Comparison of ENCODE assay signal across 1 cellular context in genomic region chr2:159712929-159713575, GRCh38.
A peak's percentile ranks its signal among the peaks of the same experiment; 100 is the strongest.
TF ChIP-seq lines count a peak whose summit lies in the region.

No MANE protein-coding gene starts in this region.

TF ChIP-seq in HepG2, 621 proteins besides CTCF, POLR2A, EP300 and RAD21 (continued from another document):
- TF ChIP-seq HMGXB3 (CRISPR knock-in tag; IDR thresholded peaks at IDR 0.05; ENCODE audit: borderline replicate concordance) (no peak), NFE2L1 (CRISPR knock-in tag; IDR thresholded peaks at IDR 0.05; ENCODE audit: borderline replicate concordance) (no peak), HDAC6 (IDR thresholded peaks at IDR 0.05; ENCODE audit: low read depth, low read length) (no peak), CENPX (CRISPR knock-in tag; IDR thresholded peaks at IDR 0.05) (no peak), SIN3A (IDR thresholded peaks at IDR 0.05; ENCODE audit: borderline replicate concordance, low read depth, low read length) (peak; percentile 40; the same call in 1 of the 2 replicates), ZNF704 (CRISPR knock-in tag; IDR thresholded peaks at IDR 0.05; ENCODE audit: borderline replicate concordance) (0 out of 2 replicates have a peak, but pooled peaks have one; percentile 14), ZFP82 (CRISPR knock-in tag; IDR thresholded peaks at IDR 0.05; ENCODE audit: borderline replicate concordance) (no peak), ZFAT (CRISPR knock-in tag; conservative IDR thresholded peaks at IDR 0.05) (0 out of 2 replicates have a peak, but pooled peaks have one; percentile 39), FOXK2 (IDR thresholded peaks at IDR 0.05) (no peak), PRDM15 (CRISPR knock-in tag; IDR thresholded peaks at IDR 0.05) (0 out of 2 replicates have a peak, but pooled peaks have one; percentile 58), SMC3 (IDR thresholded peaks at IDR 0.05; ENCODE audit: low read length) (no peak), TERF1 (CRISPR knock-in tag; IDR thresholded peaks at IDR 0.05) (no peak), RXRB (CRISPR knock-in tag; IDR thresholded peaks at IDR 0.05; ENCODE audit: borderline replicate concordance) (no peak), POLR2AphosphoS2 (IDR thresholded peaks at IDR 0.05; ENCODE audit: low read depth, low read length) (no peak), BCL6 (CRISPR knock-in tag; IDR thresholded peaks at IDR 0.05) (no peak), ZNF770 (CRISPR knock-in tag; IDR thresholded peaks at IDR 0.05) (peak; percentile 1; the same call in 1 of the 2 replicates), SP5 (CRISPR knock-in tag; IDR thresholded peaks at IDR 0.05; ENCODE audit: borderline replicate concordance, low read depth) (no peak), SUZ12 (IDR thresholded peaks at IDR 0.05; ENCODE audit: low read depth, low read length) (no peak), ZNF800 (CRISPR knock-in tag; IDR thresholded peaks at IDR 0.05) (no peak), SYNCRIP (IDR thresholded peaks at IDR 0.05; ENCODE audit: insufficient read depth, low read depth, low read length) (no peak), TP53 (CRISPR knock-in tag; conservative IDR thresholded peaks at IDR 0.05) (no peak), ZNF446 (CRISPR knock-in tag; IDR thresholded peaks at IDR 0.05) (no peak; the same call in 1 of the 2 replicates), CCAR2 (optimal IDR thresholded peaks at IDR 0.05; ENCODE audit: low read depth, low read length) (no peak), ZMAT5 (CRISPR knock-in tag; IDR thresholded peaks at IDR 0.05; ENCODE audit: borderline replicate concordance, low read depth) (no peak), E2F1 (CRISPR knock-in tag; IDR thresholded peaks at IDR 0.05) (no peak), SRF (IDR thresholded peaks at IDR 0.05; ENCODE audit: low read depth, low read length) (no peak), ZNF251 (CRISPR knock-in tag; IDR thresholded peaks at IDR 0.05) (no peak), ZZZ3 (CRISPR knock-in tag; IDR thresholded peaks at IDR 0.05; ENCODE audit: borderline replicate concordance) (no peak; the same call in 1 of the 2 replicates), SIX1 (CRISPR knock-in tag; IDR thresholded peaks at IDR 0.05; ENCODE audit: borderline replicate concordance) (no peak), DMTF1 (CRISPR knock-in tag; IDR thresholded peaks at IDR 0.05) (no peak), RARA (CRISPR knock-in tag; IDR thresholded peaks at IDR 0.05) (no peak), RELA (CRISPR knock-in tag; IDR thresholded peaks at IDR 0.05) (no peak), FLYWCH1 (CRISPR knock-in tag; IDR thresholded peaks at IDR 0.05) (no peak), HIVEP1 (CRISPR knock-in tag; IDR thresholded peaks at IDR 0.05) (no peak), FOXC1 (CRISPR knock-in tag; IDR thresholded peaks at IDR 0.05; ENCODE audit: borderline replicate concordance) (no peak), ZNF746 (CRISPR knock-in tag; IDR thresholded peaks at IDR 0.05) (no peak), ZNF766 (CRISPR knock-in tag; IDR thresholded peaks at IDR 0.05; ENCODE audit: borderline replicate concordance) (no peak), ETS1 (CRISPR knock-in tag; IDR thresholded peaks at IDR 0.05) (no peak), ZNF224 (CRISPR knock-in tag; IDR thresholded peaks at IDR 0.05) (no peak), PCBP2 (optimal IDR thresholded peaks at IDR 0.05; ENCODE audit: low read depth, low read length, poor library complexity, severe bottlenecking) (no peak), HDAC1 (CRISPR knock-in tag; IDR thresholded peaks at IDR 0.05) (no peak), GABPB1 (CRISPR knock-in tag; IDR thresholded peaks at IDR 0.05) (no peak), TGIF2 (CRISPR knock-in tag; IDR thresholded peaks at IDR 0.05) (no peak), ARNT2 (CRISPR knock-in tag; IDR thresholded peaks at IDR 0.05; ENCODE audit: low read depth) (no peak), KDM5B (CRISPR knock-in tag; IDR thresholded peaks at IDR 0.05; ENCODE audit: borderline replicate concordance) (no peak)
TF ChIP-seq in HepG2: peak in this region for 17.
